In genomic region chr21:46083271-46084040, GRCh38 we compare ENCODE assay signal across 17 cellular contexts. TPM values are rescaled to one million over a fixed set of nuclear protein-coding genes. Genes with fewer than 3 reads are reported as not detected.
DNase-seq lines count a peak whose midpoint lies in the region; ATAC-seq, FAIRE-seq and TF ChIP-seq lines count a peak whose summit lies in the region.
"Had no signal": no experiment of that assay in that cellular context is flagged by ENCODE, and none has a peak within 500 bp of the region (broad histone marks: within the 10 kb centered on the region; RNA-seq: fewer than 3 reads in every experiment).

No MANE protein-coding gene starts in this region.

- ATAC-seq in sciatic nerve (peak; percentile 32), HG02623 (IDR thresholded peaks at IDR 0.05; ENCODE audit: unreplicated experiment) (no peak), GM21390 (IDR thresholded peaks at IDR 0.05; ENCODE audit: unreplicated experiment) (no peak)
- ATAC-seq: mucosa of descending colon had no signal

- H4K20me1 ChIP-seq in astrocyte (ENCODE audit: insufficient read depth, low read length): no peaks in the 10 kb centered on the region

- no peak overlapping the region for H3K27ac Mint-ChIP-seq in astrocyte (ENCODE audit: unreplicated experiment)
- H3K27ac Mint-ChIP-seq in activated naive CD8-positive, alpha-beta T cell treated with anti-CD3 and anti-CD28 coated beads for 36 hours: no peak overlapping the region
- H3K27ac Mint-ChIP-seq: CD4-positive, CD25-positive, alpha-beta regulatory T cell had no signal

- H3K4me3 ChIP-seq in astrocyte (ENCODE audit: insufficient read depth, low read depth, low read length): no peak overlapping the region
- H3K4me3 ChIP-seq: mucosa of descending colon, PC-9 had no signal

- H2AFZ ChIP-seq in astrocyte (ENCODE audit: low read depth, low read length): peak overlapping the region; percentile 35
- H2AFZ ChIP-seq: PC-9 had no signal

- H3K79me2 ChIP-seq in astrocyte (ENCODE audit: insufficient read depth, low read length): no peaks in the 10 kb centered on the region

- H3K9ac ChIP-seq in astrocyte (ENCODE audit: low read length): no peak overlapping the region

- H3K4me1 Mint-ChIP-seq in astrocyte (ENCODE audit: low read depth, unreplicated experiment): peaks cover 7% of the 10 kb centered on the region
- H3K4me1 Mint-ChIP-seq in activated naive CD8-positive, alpha-beta T cell treated with anti-CD3 and anti-CD28 coated beads for 36 hours: no peaks in the 10 kb centered on the region
- H3K4me1 Mint-ChIP-seq: CD4-positive, CD25-positive, alpha-beta regulatory T cell had no signal

- FAIRE-seq in astrocyte (lab: Jason Lieb, UNC): no peak
- FAIRE-seq: small intestine had no signal

- peak; percentile 62 for DNase-seq in GM04504 (ENCODE audit: low read depth)
- no peak for DNase-seq in astrocyte (ENCODE audit: low read depth)
- DNase-seq in left kidney (ENCODE audit: low read depth, low spot score): peak; percentile 70
- no peak for DNase-seq in sciatic nerve (ENCODE audit: low spot score)
- DNase-seq in activated naive CD8-positive, alpha-beta T cell treated with anti-CD3 and anti-CD28 coated beads for 36 hours: no peak
- DNase-seq in T-helper 1 cell: no peak
- DNase-seq: activated CD4-positive, alpha-beta T cell treated with anti-CD3 and anti-CD28 coated beads, Interleukin-2, amount 50 U/mL, for 4 hours; activated effector memory CD4-positive, alpha-beta T cell treated with anti-CD3 and anti-CD28 coated beads, Interleukin-2, amount 50 U/mL, for 16 hours; CD4-positive, CD25-positive, alpha-beta regulatory T cell; mucosa of descending colon; NCI-H1092; NCI-H446; PC-9; small intestine had no signal

- H3K27me3 Mint-ChIP-seq in astrocyte (ENCODE audit: low read depth, unreplicated experiment): peaks cover 5% of the 10 kb centered on the region
- H3K27me3 Mint-ChIP-seq in activated naive CD8-positive, alpha-beta T cell treated with anti-CD3 and anti-CD28 coated beads for 36 hours: no peaks in the 10 kb centered on the region
- H3K27me3 Mint-ChIP-seq: CD4-positive, CD25-positive, alpha-beta regulatory T cell had no signal

- H3K4me1 ChIP-seq in astrocyte (ENCODE audit: insufficient read depth, low read length): peaks cover 37% of the 10 kb centered on the region

- intact Hi-C loops in sciatic nerve (cut with DNase I): no loop called here

- no peaks in the 10 kb centered on the region for H3K36me3 ChIP-seq in astrocyte (ENCODE audit: insufficient read depth, low read length)

- peaks cover 10% of the 10 kb centered on the region for H3K9me3 Mint-ChIP-seq in astrocyte (ENCODE audit: unreplicated experiment)
- peaks cover 13% of the 10 kb centered on the region for H3K9me3 Mint-ChIP-seq in activated naive CD8-positive, alpha-beta T cell treated with anti-CD3 and anti-CD28 coated beads for 36 hours

- TF ChIP-seq CTCF in astrocyte (IDR thresholded peaks at IDR 0.05; ENCODE audit: insufficient read depth, low read depth, low read length): no peak

- peaks cover 2% of the 10 kb centered on the region for H3K36me3 Mint-ChIP-seq in astrocyte (ENCODE audit: low read depth, unreplicated experiment)
- H3K36me3 Mint-ChIP-seq in activated naive CD8-positive, alpha-beta T cell treated with anti-CD3 and anti-CD28 coated beads for 36 hours: no peaks in the 10 kb centered on the region
- H3K36me3 Mint-ChIP-seq: CD4-positive, CD25-positive, alpha-beta regulatory T cell had no signal

- peaks cover 2% of the 10 kb centered on the region for H3K9me3 ChIP-seq in astrocyte (ENCODE audit: insufficient read depth, low read depth, low read length)
- H3K9me3 ChIP-seq: mucosa of descending colon had no signal

- no peaks in the 10 kb centered on the region for H3K27me3 ChIP-seq in astrocyte (ENCODE audit: insufficient read depth, low read length)

- no peak overlapping the region for H3K4me3 Mint-ChIP-seq in astrocyte (ENCODE audit: unreplicated experiment)
- H3K4me3 Mint-ChIP-seq in activated naive CD8-positive, alpha-beta T cell treated with anti-CD3 and anti-CD28 coated beads for 36 hours: no peak overlapping the region
- H3K4me3 Mint-ChIP-seq: CD4-positive, CD25-positive, alpha-beta regulatory T cell had no signal

- H3K27ac ChIP-seq in astrocyte (ENCODE audit: low read depth, low read length): no peak overlapping the region
- H3K27ac ChIP-seq: epithelial cell of prostate, PC-9 had no signal

- H3K4me2 ChIP-seq in astrocyte (ENCODE audit: low read length): no peak overlapping the region

RNA-seq across cellular contexts. Expression of gene COL6A2, which starts 14.5 kb away (rescaled TPM):
- total RNA-seq in astrocyte (120 and 194 TPM in 2 replicates), sciatic nerve (397 TPM)
- total RNA-seq in activated naive CD8-positive, alpha-beta T cell treated with anti-CD3 and anti-CD28 coated beads for 36 hours: 10 to 100 TPM; 16.0 to 16.5 TPM

Comparison
In these comparisons a context has a peak if more than half of its experiments do, and no peak if none do; other contexts are left out.
1. DNase-seq: peak in GM04504 (single experiment) and left kidney (single experiment); none in astrocyte (single experiment), sciatic nerve (single experiment), activated naive CD8-positive, alpha-beta T cell treated with anti-CD3 and anti-CD28 coated beads for 36 hours (single experiment) and T-helper 1 cell (0 of 5).